ENCODE assay signal across 26 cellular contexts in the genomic region with DNA sequence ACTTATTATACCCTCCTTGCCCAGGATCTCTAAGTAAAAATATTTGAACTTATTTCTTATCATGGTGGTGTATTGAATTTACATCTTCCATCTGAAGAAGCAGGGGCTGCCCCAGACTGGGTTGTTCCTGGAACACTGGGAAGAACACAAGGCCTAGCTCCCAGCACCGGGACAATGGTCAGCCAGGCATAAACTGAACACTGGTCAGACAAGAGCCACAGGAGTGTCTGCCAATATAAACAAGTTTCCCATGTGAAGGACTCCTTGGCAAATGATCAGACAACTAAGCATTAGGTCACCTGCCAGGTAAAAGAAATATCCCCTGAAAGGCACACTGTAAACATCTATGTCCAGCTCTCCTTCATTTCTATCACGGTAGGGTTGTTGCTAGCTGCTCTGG.
DNase-seq lines count a peak whose midpoint lies in the region; ATAC-seq and TF ChIP-seq lines count a peak whose summit lies in the region.
"Had no signal": no experiment of that assay in that cellular context is flagged by ENCODE, and none has a peak within 500 bp of the region (broad histone marks: within the 10 kb centered on the region; RNA-seq: fewer than 3 reads in every experiment).

No MANE protein-coding gene starts in this region.

- peaks cover 5% of the 10 kb centered on the region for H3K4me1 ChIP-seq in body of pancreas
- no peaks in the 10 kb centered on the region for H3K4me1 ChIP-seq in neutrophil (ENCODE audit: control insufficient read depth in 1 of 2, insufficient read depth in 1 of 2, low read depth in 1 of 2, low read length in 1 of 2)
- H3K4me1 ChIP-seq: ascending aorta, colonic mucosa, tibial nerve had no signal

- DNase-seq in DMS53 (lab: John Stamatoyannopoulos, UW): peak; percentile 93
- peak; percentile 70 for DNase-seq in NCI-H2029 treated with DMSO at 0.1 percent for 48 hours (lab: John Stamatoyannopoulos, UW)
- DNase-seq in body of pancreas: peak; percentile 27 to 68 (median 49)
- DNase-seq in COLO829 (ENCODE audit: low spot score): no peak
- no peak for DNase-seq in NCI-H1048 (lab: John Stamatoyannopoulos, UW)
- DNase-seq: activated B cell treated with CpG ODN at 0.5 μM for 24 hours; activated CD4-positive, alpha-beta T cell treated with anti-CD3 and anti-CD28 coated beads, Interleukin-2, amount 50 U/mL, for 4 hours; activated gamma-delta T cell treated with Interleukin-2 at 50 U/mL for 16 hours; activated naive CD8-positive, alpha-beta T cell treated with anti-CD3 and anti-CD28 coated beads, Interleukin-2, amount 10 ng/mL, durations not matched to agents 7 days and 5 days; activated T-cell treated with anti-CD3 and anti-CD28 coated beads, Interleukin-2, amount 50 U/mL, for 48 hours; colonic mucosa; COR-L47; effector CD4-positive, alpha-beta T cell; H9; hypothalamus; Kasumi-1; left cardiac atrium; mesendoderm; NCI-H1694; NCI-H526 treated with DMSO at 0.1 percent for 48 hours; stimulated activated CD4-positive, alpha-beta T cell treated with anti-CD3 and anti-CD28 coated beads, Interleukin-4, amount 100 ng/mL, for 1 hour had no signal

- TF ChIP-seq POLR2A in body of pancreas (IDR thresholded peaks at IDR 0.05): no peak

- 42 to 43% methylated on average over 2 of the region's 2 CpGs for WGBS in body of pancreas, 2 donors

- intact Hi-C loops in body of pancreas (cut with DNase I): no loop called here

- H3K27me3 ChIP-seq in body of pancreas: no peaks in the 10 kb centered on the region
- H3K27me3 ChIP-seq in neutrophil: no peaks in the 10 kb centered on the region
- H3K27me3 ChIP-seq: ascending aorta, colonic mucosa, tibial nerve had no signal

- peak; percentile 66 for ATAC-seq in body of pancreas
- no peak for ATAC-seq in HG02981 (IDR thresholded peaks at IDR 0.05; ENCODE audit: unreplicated experiment)
- ATAC-seq: left cardiac atrium had no signal

- TF ChIP-seq CTCF in body of pancreas (IDR thresholded peaks at IDR 0.05) (no peak), neutrophil (IDR thresholded peaks at IDR 0.05) (no peak)

- H3K36me3 ChIP-seq in body of pancreas (replicated peaks in 1 of 2; ENCODE audit: insufficient read depth in 1 of 2, low read depth in 2 of 2) (no peaks in the 10 kb centered on the region), neutrophil (no peaks in the 10 kb centered on the region)
- H3K36me3 ChIP-seq: ascending aorta, colonic mucosa, tibial nerve had no signal

- H3K4me3 ChIP-seq in body of pancreas: no peak overlapping the region
- no peak overlapping the region for H3K4me3 ChIP-seq in neutrophil (ENCODE audit: low read depth in 1 of 2, low read length in 1 of 2)
- H3K4me3 ChIP-seq: ascending aorta, colonic mucosa, tibial nerve had no signal

- no peak overlapping the region for H3K27ac ChIP-seq in body of pancreas
- peak overlapping the region; percentile 56 for H3K27ac ChIP-seq in neutrophil
- H3K27ac ChIP-seq: ascending aorta, colonic mucosa, epithelial cell of prostate, tibial nerve had no signal

- no peaks in the 10 kb centered on the region for H3K9me3 ChIP-seq in body of pancreas
- no peaks in the 10 kb centered on the region for H3K9me3 ChIP-seq in neutrophil
- H3K9me3 ChIP-seq: colonic mucosa had no signal

Comparison
In these comparisons a context has a peak if more than half of its experiments do, and no peak if none do; other contexts are left out.
1. DNase-seq: peak in DMS53 (single experiment), NCI-H2029 treated with DMSO at 0.1 percent for 48 hours (single experiment) and body of pancreas (4 of 4); none in COLO829 (single experiment) and NCI-H1048 (single experiment).